In genomic region chr10:76328348-76328747, GRCh38 we compare ENCODE assay signal across 24 cellular contexts.
"Had no signal": no experiment of that assay in that cellular context is flagged by ENCODE, and none has a peak within 500 bp of the region (broad histone marks: within the 10 kb centered on the region; RNA-seq: fewer than 3 reads in every experiment).

No MANE protein-coding gene starts in this region.

- H3K4me2 ChIP-seq: hepatocyte, neural progenitor cell had no signal

- H3K79me2 ChIP-seq: hepatocyte, parathyroid adenoma had no signal

- H3K4me1 ChIP-seq: left lung, parathyroid adenoma, psoas muscle, spleen had no signal

- H3K27me3 ChIP-seq: heart right ventricle, hepatocyte, left lung, neural progenitor cell, neutrophil, right atrium auricular region, spleen, suprapubic skin, tibial artery, uterus had no signal

- H3K4me3 ChIP-seq: heart right ventricle, hepatocyte, left lung, lung, neural progenitor cell, psoas muscle, right atrium auricular region, skin epidermis, spleen, suprapubic skin, thoracic aorta, tibial artery, uterus had no signal

- H2AFZ ChIP-seq: hepatocyte, parathyroid adenoma had no signal

- H3K9me3 ChIP-seq: heart right ventricle, left lung, neutrophil, psoas muscle, right atrium auricular region, spleen, suprapubic skin, thoracic aorta, tibial artery, uterus had no signal

- DNase-seq: heart right ventricle; islet precursor cell; kidney glomerular epithelial cell; left cardiac atrium; left lung; naive thymus-derived CD8-positive, alpha-beta T cell; occipital lobe; psoas muscle; spleen; stimulated activated CD4-positive, alpha-beta T cell treated with anti-CD3 and anti-CD28 coated beads, Interleukin-4, amount 100 ng/mL, for 24 hours; stimulated activated naive CD4-positive, alpha-beta T cell; tibial artery; uterus had no signal

- H3K36me3 ChIP-seq: heart right ventricle, left lung, neural progenitor cell, neutrophil, right atrium auricular region, spleen, suprapubic skin, thoracic aorta, tibial artery, uterus had no signal

- H3K27ac ChIP-seq: heart right ventricle, hepatocyte, left lung, neural progenitor cell, neutrophil, parathyroid adenoma, psoas muscle, right atrium auricular region, skin epidermis, spleen, suprapubic skin, thoracic aorta, tibial artery, uterus had no signal

- ATAC-seq: heart right ventricle; left cardiac atrium; left lung; naive thymus-derived CD8-positive, alpha-beta T cell; psoas muscle; sciatic nerve; stimulated activated effector memory CD8-positive, alpha-beta T cell treated with anti-CD3 and anti-CD28 coated beads, Interleukin-12 subunit alpha, Interleukin-12 subunit beta, amount 100 ng/mL, for 72 hours had no signal

- H3K9ac ChIP-seq: neural progenitor cell, parathyroid adenoma had no signal
